1 cellular context compared by ENCODE assay signal in the genomic region with DNA sequence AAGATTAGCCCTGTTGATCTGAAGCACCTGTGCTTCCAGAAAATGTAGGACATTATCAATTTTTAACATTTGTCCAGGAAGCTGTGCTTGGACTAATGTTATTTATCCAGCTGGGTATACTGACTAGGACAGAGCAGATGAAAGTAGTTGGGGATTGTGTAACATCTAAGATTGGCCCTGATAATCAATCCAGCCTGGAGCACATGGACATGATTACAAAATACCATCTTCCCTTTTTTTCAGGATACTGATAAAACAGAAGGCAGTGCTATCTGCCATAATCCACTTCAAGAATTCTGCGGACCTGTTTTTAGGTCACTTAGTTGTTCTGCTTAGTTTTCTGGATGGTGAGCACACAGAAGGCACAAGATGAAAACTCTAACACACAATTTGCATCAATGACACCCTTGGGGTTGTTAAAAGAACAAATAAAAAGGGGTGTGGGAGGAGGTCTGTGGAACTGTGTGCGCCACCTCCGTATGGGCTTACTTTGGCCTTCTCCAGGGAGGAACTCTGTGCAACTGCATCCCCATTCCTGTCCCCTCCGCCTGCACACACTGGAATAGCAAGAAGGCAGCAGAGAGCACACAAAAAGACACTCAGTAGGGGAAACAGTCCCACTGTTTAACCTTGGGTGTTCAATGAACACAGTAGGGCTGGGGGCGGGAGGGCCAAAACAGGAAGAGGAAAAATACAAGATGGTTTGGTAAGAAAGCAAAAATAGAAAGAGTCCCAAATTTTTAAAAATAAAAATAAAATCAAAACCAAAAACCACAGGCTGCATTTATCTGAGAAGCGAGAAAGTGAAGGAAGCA.
A peak's percentile ranks its signal among the peaks of the same experiment; 100 is the strongest.
TF ChIP-seq lines count a peak whose summit lies in the region.

No MANE protein-coding gene starts in this region.

TF ChIP-seq in HepG2, 621 proteins besides CTCF, POLR2A, EP300 and RAD21 (continued from another document and continues in another):
- TF ChIP-seq U2AF2 (IDR thresholded peaks at IDR 0.05; ENCODE audit: low read depth, low read length) (no peak), PBX3 (CRISPR knock-in tag; IDR thresholded peaks at IDR 0.05; ENCODE audit: borderline replicate concordance) (no peak), TSC22D2 (CRISPR knock-in tag; IDR thresholded peaks at IDR 0.05; ENCODE audit: borderline replicate concordance) (no peak), MXD3 (CRISPR knock-in tag; IDR thresholded peaks at IDR 0.05) (no peak), ELF4 (CRISPR knock-in tag; IDR thresholded peaks at IDR 0.05; ENCODE audit: borderline replicate concordance) (0 out of 2 replicates have a peak, but pooled peaks have one; percentile 32), HOXA5 (CRISPR knock-in tag; IDR thresholded peaks at IDR 0.05) (0 out of 2 replicates have a peak, but pooled peaks have one; percentile 62), ZNF850 (CRISPR knock-in tag; conservative IDR thresholded peaks at IDR 0.05) (no peak), NRL (CRISPR knock-in tag; IDR thresholded peaks at IDR 0.05; ENCODE audit: borderline replicate concordance) (no peak), ARNT2 (CRISPR knock-in tag; IDR thresholded peaks at IDR 0.05; ENCODE audit: low read depth) (peak; percentile 27; the same call in 1 of the 2 replicates), JARID2 (CRISPR knock-in tag; IDR thresholded peaks at IDR 0.05; ENCODE audit: insufficient replicate concordance) (peak; percentile 40), RNF219 (CRISPR knock-in tag; IDR thresholded peaks at IDR 0.05) (no peak), ZSCAN20 (CRISPR knock-in tag; IDR thresholded peaks at IDR 0.05; ENCODE audit: borderline replicate concordance) (no peak), SALL2 (CRISPR knock-in tag; IDR thresholded peaks at IDR 0.05) (no peak), GMEB2 (CRISPR knock-in tag; IDR thresholded peaks at IDR 0.05; ENCODE audit: low read depth) (no peak), ZNF616 (CRISPR knock-in tag; IDR thresholded peaks at IDR 0.05; ENCODE audit: low read depth) (no peak), YEATS4 (CRISPR knock-in tag; IDR thresholded peaks at IDR 0.05; ENCODE audit: borderline replicate concordance) (0 out of 2 replicates have a peak, but pooled peaks have one; percentile 25), ZNF350 (CRISPR knock-in tag; IDR thresholded peaks at IDR 0.05; ENCODE audit: borderline replicate concordance, low read depth) (no peak; the same call in 1 of the 2 replicates), ZNF883 (CRISPR knock-in tag; IDR thresholded peaks at IDR 0.05; ENCODE audit: not compliant biosample characterization) (no peak), ZNF644 (CRISPR knock-in tag; IDR thresholded peaks at IDR 0.05; ENCODE audit: low read depth) (0 out of 2 replicates have a peak, but pooled peaks have one; percentile 6), ZNF180 (CRISPR knock-in tag; IDR thresholded peaks at IDR 0.05; ENCODE audit: borderline replicate concordance, low read depth) (no peak), ZNF709 (CRISPR knock-in tag; IDR thresholded peaks at IDR 0.05) (0 out of 2 replicates have a peak, but pooled peaks have one; percentile 30), MIXL1 (CRISPR knock-in tag; IDR thresholded peaks at IDR 0.05) (peak; percentile 98), ZNF775 (CRISPR knock-in tag; IDR thresholded peaks at IDR 0.05; ENCODE audit: borderline replicate concordance) (no peak), ZMYM2 (CRISPR knock-in tag; IDR thresholded peaks at IDR 0.05) (no peak), NCOA5 (CRISPR knock-in tag; IDR thresholded peaks at IDR 0.05) (no peak), KLF6 (CRISPR knock-in tag; IDR thresholded peaks at IDR 0.05) (no peak), RXRA (CRISPR knock-in tag; IDR thresholded peaks at IDR 0.05) (no peak; the same call in 1 of the 2 replicates), PITX1 (CRISPR knock-in tag; IDR thresholded peaks at IDR 0.05) (peak; percentile 96), ZNF224 (CRISPR knock-in tag; IDR thresholded peaks at IDR 0.05) (no peak), ZNF879 (CRISPR knock-in tag; IDR thresholded peaks at IDR 0.05) (no peak), ATAD3A (CRISPR knock-in tag; IDR thresholded peaks at IDR 0.05) (no peak), TBL1XR1 (IDR thresholded peaks at IDR 0.05; ENCODE audit: borderline replicate concordance, low read length, partially characterized antibody) (no peak), ZNF20 (CRISPR knock-in tag; IDR thresholded peaks at IDR 0.05) (no peak), MATR3 (CRISPR knock-in tag; IDR thresholded peaks at IDR 0.05) (no peak), CSRNP1 (CRISPR knock-in tag; IDR thresholded peaks at IDR 0.05) (no peak), CAMTA2 (CRISPR knock-in tag; IDR thresholded peaks at IDR 0.05; ENCODE audit: borderline replicate concordance) (no peak), KDM5B (CRISPR knock-in tag; IDR thresholded peaks at IDR 0.05; ENCODE audit: borderline replicate concordance) (no peak), YEATS2 (CRISPR knock-in tag; IDR thresholded peaks at IDR 0.05; ENCODE audit: borderline replicate concordance) (peak; percentile 20; the same call in 1 of the 2 replicates)
- TF ChIP-seq, protein P1, sequence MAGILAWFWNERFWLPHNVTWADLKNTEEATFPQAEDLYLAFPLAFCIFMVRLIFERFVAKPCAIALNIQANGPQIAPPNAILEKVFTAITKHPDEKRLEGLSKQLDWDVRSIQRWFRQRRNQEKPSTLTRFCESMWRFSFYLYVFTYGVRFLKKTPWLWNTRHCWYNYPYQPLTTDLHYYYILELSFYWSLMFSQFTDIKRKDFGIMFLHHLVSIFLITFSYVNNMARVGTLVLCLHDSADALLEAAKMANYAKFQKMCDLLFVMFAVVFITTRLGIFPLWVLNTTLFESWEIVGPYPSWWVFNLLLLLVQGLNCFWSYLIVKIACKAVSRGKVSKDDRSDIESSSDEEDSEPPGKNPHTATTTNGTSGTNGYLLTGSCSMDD (CRISPR knock-in tag; IDR thresholded peaks at IDR 0.05), result no peak
- TF ChIP-seq, protein P2, sequence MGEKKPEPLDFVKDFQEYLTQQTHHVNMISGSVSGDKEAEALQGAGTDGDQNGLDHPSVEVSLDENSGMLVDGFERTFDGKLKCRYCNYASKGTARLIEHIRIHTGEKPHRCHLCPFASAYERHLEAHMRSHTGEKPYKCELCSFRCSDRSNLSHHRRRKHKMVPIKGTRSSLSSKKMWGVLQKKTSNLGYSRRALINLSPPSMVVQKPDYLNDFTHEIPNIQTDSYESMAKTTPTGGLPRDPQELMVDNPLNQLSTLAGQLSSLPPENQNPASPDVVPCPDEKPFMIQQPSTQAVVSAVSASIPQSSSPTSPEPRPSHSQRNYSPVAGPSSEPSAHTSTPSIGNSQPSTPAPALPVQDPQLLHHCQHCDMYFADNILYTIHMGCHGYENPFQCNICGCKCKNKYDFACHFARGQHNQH (CRISPR knock-in tag; IDR thresholded peaks at IDR 0.05), result peak; percentile 75
- TF ChIP-seq, protein P3, sequence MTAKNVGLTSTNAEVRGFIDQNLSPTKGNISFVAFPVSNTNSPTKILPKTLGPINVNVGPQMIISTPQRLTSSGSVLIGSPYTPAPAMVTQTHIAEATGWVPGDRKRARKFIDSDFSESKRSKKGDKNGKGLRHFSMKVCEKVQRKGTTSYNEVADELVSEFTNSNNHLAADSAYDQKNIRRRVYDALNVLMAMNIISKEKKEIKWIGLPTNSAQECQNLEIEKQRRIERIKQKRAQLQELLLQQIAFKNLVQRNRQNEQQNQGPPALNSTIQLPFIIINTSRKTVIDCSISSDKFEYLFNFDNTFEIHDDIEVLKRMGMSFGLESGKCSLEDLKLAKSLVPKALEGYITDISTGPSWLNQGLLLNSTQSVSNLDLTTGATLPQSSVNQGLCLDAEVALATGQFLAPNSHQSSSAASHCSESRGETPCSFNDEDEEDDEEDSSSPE (CRISPR knock-in tag; IDR thresholded peaks at IDR 0.05), result no peak
- TF ChIP-seq, protein P4, sequence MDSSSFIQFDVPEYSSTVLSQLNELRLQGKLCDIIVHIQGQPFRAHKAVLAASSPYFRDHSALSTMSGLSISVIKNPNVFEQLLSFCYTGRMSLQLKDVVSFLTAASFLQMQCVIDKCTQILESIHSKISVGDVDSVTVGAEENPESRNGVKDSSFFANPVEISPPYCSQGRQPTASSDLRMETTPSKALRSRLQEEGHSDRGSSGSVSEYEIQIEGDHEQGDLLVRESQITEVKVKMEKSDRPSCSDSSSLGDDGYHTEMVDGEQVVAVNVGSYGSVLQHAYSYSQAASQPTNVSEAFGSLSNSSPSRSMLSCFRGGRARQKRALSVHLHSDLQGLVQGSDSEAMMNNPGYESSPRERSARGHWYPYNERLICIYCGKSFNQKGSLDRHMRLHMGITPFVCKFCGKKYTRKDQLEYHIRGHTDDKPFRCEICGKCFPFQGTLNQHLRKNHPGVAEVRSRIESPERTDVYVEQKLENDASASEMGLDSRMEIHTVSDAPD (CRISPR knock-in tag; IDR thresholded peaks at IDR 0.05), result peak; percentile 55; the same call in 1 of the 2 replicates
- TF ChIP-seq, protein P5, sequence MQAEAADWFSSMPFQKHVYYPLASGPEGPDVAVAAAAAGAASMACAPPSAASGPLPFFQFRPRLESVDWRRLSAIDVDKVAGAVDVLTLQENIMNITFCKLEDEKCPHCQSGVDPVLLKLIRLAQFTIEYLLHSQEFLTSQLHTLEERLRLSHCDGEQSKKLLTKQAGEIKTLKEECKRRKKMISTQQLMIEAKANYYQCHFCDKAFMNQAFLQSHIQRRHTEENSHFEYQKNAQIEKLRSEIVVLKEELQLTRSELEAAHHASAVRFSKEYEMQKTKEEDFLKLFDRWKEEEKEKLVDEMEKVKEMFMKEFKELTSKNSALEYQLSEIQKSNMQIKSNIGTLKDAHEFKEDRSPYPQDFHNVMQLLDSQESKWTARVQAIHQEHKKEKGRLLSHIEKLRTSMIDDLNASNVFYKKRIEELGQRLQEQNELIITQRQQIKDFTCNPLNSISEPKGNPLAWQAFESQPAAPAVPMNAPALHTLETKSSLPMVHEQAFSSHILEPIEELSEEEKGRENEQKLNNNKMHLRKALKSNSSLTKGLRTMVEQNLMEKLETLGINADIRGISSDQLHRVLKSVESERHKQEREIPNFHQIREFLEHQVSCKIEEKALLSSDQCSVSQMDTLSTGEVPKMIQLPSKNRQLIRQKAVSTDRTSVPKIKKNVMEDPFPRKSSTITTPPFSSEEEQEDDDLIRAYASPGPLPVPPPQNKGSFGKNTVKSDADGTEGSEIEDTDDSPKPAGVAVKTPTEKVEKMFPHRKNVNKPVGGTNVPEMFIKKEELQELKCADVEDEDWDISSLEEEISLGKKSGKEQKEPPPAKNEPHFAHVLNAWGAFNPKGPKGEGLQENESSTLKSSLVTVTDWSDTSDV (CRISPR knock-in tag; IDR thresholded peaks at IDR 0.05), result no peak
- TF ChIP-seq, protein P6, sequence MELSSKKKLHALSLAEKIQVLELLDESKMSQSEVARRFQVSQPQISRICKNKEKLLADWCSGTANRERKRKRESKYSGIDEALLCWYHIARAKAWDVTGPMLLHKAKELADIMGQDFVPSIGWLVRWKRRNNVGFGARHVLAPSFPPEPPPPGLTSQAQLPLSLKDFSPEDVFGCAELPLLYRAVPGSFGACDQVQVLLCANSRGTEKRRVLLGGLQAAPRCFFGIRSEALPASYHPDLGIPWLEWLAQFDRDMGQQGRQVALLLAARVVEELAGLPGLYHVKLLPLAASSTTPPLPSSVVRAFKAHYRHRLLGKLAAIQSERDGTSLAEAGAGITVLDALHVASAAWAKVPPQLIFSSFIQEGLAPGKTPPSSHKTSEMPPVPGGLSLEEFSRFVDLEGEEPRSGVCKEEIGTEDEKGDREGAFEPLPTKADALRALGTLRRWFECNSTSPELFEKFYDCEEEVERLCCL (CRISPR knock-in tag; IDR thresholded peaks at IDR 0.05; ENCODE audit: borderline replicate concordance), result no peak
